1 cellular context compared by ENCODE assay signal in the genomic region with DNA sequence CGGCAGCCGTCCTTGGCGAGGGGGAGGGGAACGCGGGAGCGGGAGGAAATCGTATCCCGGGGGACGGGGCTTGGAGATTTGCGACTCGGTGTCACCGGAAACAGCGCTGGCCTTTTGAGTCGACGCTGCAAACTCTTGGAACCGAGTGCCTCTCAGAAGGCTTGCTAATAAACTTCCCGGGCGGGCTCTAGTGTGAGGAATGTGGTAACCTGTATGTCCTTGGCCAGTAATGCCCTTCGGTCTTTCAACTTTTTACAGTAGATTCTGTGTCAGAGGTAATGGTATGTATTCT.
TF ChIP-seq lines count a peak whose summit lies in the region.

No MANE protein-coding gene starts in this region.

TF ChIP-seq in K562, 482 proteins besides CTCF, POLR2A, EP300 and RAD21 (continued from another document):
- TF ChIP-seq TAF1 (IDR thresholded peaks at IDR 0.05; ENCODE audit: control insufficient read depth, extremely low read depth, insufficient read depth, low read length, severe bottlenecking) = peak; percentile 20
- peak in 1 of 2 experiments; percentile 36 for TF ChIP-seq AFF1 (IDR thresholded peaks at IDR 0.05; ENCODE audit: low read depth in 1 of 2, partially characterized antibody in 2 of 2)
- peak; percentile 49; the same call in 1 of the 2 replicates for TF ChIP-seq TEAD4 (IDR thresholded peaks at IDR 0.05; ENCODE audit: low read length)
- TF ChIP-seq TEAD4 (CRISPR knock-in tag; IDR thresholded peaks at IDR 0.05; ENCODE audit: borderline replicate concordance) = no peak
- no peak for TF ChIP-seq ZFPM2 (CRISPR knock-in tag; IDR thresholded peaks at IDR 0.05)
- TF ChIP-seq FOXK2 (conservative IDR thresholded peaks at IDR 0.05 in 1 of 2, IDR thresholded peaks at IDR 0.05 in 1 of 2; ENCODE audit: low read depth in 2 of 2) = 0 out of 4 replicates have a peak, but pooled peaks of 1 of the 2 experiments have one; percentile 30
- TF ChIP-seq, protein P1, sequence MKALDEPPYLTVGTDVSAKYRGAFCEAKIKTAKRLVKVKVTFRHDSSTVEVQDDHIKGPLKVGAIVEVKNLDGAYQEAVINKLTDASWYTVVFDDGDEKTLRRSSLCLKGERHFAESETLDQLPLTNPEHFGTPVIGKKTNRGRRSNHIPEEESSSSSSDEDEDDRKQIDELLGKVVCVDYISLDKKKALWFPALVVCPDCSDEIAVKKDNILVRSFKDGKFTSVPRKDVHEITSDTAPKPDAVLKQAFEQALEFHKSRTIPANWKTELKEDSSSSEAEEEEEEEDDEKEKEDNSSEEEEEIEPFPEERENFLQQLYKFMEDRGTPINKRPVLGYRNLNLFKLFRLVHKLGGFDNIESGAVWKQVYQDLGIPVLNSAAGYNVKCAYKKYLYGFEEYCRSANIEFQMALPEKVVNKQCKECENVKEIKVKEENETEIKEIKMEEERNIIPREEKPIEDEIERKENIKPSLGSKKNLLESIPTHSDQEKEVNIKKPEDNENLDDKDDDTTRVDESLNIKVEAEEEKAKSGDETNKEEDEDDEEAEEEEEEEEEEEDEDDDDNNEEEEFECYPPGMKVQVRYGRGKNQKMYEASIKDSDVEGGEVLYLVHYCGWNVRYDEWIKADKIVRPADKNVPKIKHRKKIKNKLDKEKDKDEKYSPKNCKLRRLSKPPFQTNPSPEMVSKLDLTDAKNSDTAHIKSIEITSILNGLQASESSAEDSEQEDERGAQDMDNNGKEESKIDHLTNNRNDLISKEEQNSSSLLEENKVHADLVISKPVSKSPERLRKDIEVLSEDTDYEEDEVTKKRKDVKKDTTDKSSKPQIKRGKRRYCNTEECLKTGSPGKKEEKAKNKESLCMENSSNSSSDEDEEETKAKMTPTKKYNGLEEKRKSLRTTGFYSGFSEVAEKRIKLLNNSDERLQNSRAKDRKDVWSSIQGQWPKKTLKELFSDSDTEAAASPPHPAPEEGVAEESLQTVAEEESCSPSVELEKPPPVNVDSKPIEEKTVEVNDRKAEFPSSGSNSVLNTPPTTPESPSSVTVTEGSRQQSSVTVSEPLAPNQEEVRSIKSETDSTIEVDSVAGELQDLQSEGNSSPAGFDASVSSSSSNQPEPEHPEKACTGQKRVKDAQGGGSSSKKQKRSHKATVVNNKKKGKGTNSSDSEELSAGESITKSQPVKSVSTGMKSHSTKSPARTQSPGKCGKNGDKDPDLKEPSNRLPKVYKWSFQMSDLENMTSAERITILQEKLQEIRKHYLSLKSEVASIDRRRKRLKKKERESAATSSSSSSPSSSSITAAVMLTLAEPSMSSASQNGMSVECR (CRISPR knock-in tag; IDR thresholded peaks at IDR 0.05) = peak; percentile 26; the same call in 1 of the 2 replicates
- TF ChIP-seq, protein P2, sequence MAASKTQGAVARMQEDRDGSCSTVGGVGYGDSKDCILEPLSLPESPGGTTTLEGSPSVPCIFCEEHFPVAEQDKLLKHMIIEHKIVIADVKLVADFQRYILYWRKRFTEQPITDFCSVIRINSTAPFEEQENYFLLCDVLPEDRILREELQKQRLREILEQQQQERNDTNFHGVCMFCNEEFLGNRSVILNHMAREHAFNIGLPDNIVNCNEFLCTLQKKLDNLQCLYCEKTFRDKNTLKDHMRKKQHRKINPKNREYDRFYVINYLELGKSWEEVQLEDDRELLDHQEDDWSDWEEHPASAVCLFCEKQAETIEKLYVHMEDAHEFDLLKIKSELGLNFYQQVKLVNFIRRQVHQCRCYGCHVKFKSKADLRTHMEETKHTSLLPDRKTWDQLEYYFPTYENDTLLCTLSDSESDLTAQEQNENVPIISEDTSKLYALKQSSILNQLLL (CRISPR knock-in tag; IDR thresholded peaks at IDR 0.05; ENCODE audit: borderline replicate concordance) = no peak
- TF ChIP-seq HMBOX1 (IDR thresholded peaks at IDR 0.05) = 0 out of 2 replicates have a peak, but pooled peaks have one; percentile 7
- TF ChIP-seq, protein P3, sequence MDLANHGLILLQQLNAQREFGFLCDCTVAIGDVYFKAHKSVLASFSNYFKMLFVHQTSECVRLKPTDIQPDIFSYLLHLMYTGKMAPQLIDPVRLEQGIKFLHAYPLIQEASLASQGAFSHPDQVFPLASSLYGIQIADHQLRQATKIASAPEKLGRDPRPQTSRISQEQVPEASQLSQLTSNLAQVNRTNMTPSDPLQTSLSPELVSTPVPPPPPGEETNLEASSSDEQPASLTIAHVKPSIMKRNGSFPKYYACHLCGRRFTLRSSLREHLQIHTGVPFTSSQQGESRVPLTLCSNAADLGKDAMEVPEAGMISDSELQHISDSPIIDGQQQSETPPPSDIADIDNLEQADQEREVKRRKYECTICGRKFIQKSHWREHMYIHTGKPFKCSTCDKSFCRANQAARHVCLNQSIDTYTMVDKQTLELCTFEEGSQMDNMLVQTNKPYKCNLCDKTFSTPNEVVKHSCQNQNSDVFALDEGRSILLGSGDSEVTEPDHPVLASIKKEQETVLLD (IDR thresholded peaks at IDR 0.05) = 0 out of 2 replicates have a peak, but pooled peaks have one; percentile 36
- no peak for TF ChIP-seq HNRNPH1 (optimal IDR thresholded peaks at IDR 0.05; ENCODE audit: low read depth, low read length)
- 0 out of 4 replicates have a peak, but pooled peaks of 1 of the 2 experiments have one; percentile 21 for TF ChIP-seq TRIM24 (IDR thresholded peaks at IDR 0.05)
- TF ChIP-seq ZNF436 (CRISPR knock-in tag; IDR thresholded peaks at IDR 0.05) = no peak
